In the genomic region with DNA sequence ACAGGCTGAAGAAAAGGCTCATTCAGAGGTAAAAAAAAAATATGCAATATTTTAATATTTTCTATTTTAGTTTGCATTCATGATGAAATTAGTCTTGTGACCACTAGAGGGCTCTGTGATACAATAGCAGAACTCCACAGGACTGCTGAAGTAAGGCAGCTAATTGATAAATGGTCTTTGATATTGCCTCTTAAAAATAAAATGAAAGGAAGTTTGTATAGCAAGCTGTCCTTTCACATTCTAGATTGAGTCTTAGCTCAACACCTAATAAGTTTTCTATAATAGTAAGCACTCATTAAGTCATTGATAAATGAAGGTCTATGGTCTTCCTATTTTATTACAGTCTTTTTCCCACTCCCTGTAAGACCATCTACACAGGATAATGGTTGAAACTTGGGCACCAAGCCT, we compare ENCODE assay signal across 8 cellular contexts.
DNase-seq lines count a peak whose midpoint lies in the region; ATAC-seq and TF ChIP-seq lines count a peak whose summit lies in the region.

No MANE protein-coding gene starts in this region.

- H3K27ac Mint-ChIP-seq in CD14-positive monocyte = no peak overlapping the region
- H3K27ac Mint-ChIP-seq in activated CD4-positive, alpha-beta T cell treated with anti-CD3 and anti-CD28 coated beads for 36 hours = no peak overlapping the region

- no TSS peak for BruUV-seq in PC-9 (replicated peaks; lab: Mats Ljungman, UMichigan)

- H3K27me3 Mint-ChIP-seq in CD14-positive monocyte (ENCODE audit: low read depth in 3 of 3) = peaks cover 1 to 4% (median 2%) of the 10 kb centered on the region in 3 donors
- no peaks in the 10 kb centered on the region for H3K27me3 Mint-ChIP-seq in activated CD4-positive, alpha-beta T cell treated with anti-CD3 and anti-CD28 coated beads for 36 hours

- in situ Hi-C loops in gastrocnemius medialis (cut with MboI; ENCODE audit: low sequenced_read_pairs in 4 of 4) = no loop called here

- intact Hi-C loops in CD14-positive monocyte (cut with micrococcal nuclease) (no loop called here), PC-9 (cut with micrococcal nuclease; ENCODE audit: unreplicated experiment) (loop anchor here (1.0 to 10.0 kb wide), 4 partner anchors 860 to 1228 kb away; no protein-coding TSS in a partner anchor), gastrocnemius medialis (cut with DNase I; ENCODE audit: low total_unique reads) (no loop called here)
- intact Hi-C loops in activated CD4-positive, alpha-beta T cell treated with anti-CD3 and anti-CD28 coated beads for 36 hours (cut with DNase I, micrococcal nuclease) = loop anchor here in 1 of 2 experiments (5.0 to 10.0 kb wide), 3 partner anchors 1198 to 1588 kb away; no protein-coding TSS in a partner anchor

- CTCF ChIA-PET in PC-9 (lab: Charles Lee) = no interaction called here
- CTCF ChIA-PET in activated CD4-positive, alpha-beta T cell treated with anti-CD3 and anti-CD28 coated beads for 36 hours (lab: Charles Lee) = interaction anchor here (0.5 to 1.7 kb wide), 4 partner anchors 12 to 669 kb away, joined by 3 to 8 read pairs (median 4); no protein-coding TSS in a partner anchor

- TF ChIP-seq CTCF in CD14-positive monocyte (IDR thresholded peaks at IDR 0.05) = peak; percentile 86
- TF ChIP-seq CTCF in PC-9 (conservative IDR thresholded peaks at IDR 0.05) = peak; percentile 86
- peak; percentile 73 for TF ChIP-seq CTCF in fibroblast of pulmonary artery (IDR thresholded peaks at IDR 0.05; ENCODE audit: low read length, missing control alignments)
- TF ChIP-seq CTCF in gastrocnemius medialis (IDR thresholded peaks at IDR 0.05 in 4 of 5, conservative IDR thresholded peaks at IDR 0.05 in 1 of 5) = peak in 4 of 5 experiments; percentile 25 to 62 (median 39)

- H3K4me1 ChIP-seq in PC-9 (replicated peaks; ENCODE audit: insufficient read depth) (no peaks in the 10 kb centered on the region), gastrocnemius medialis (no peaks in the 10 kb centered on the region)

- no peaks in the 10 kb centered on the region for H3K79me2 ChIP-seq in PC-9 (ENCODE audit: low read depth)

- no peak for TF ChIP-seq POLR2A in gastrocnemius medialis (IDR thresholded peaks at IDR 0.05)

- H3K27ac ChIP-seq in PC-9 (no peak overlapping the region), gastrocnemius medialis (no peak overlapping the region)

- H3K4me1 Mint-ChIP-seq in CD14-positive monocyte = no peaks in the 10 kb centered on the region
- H3K4me1 Mint-ChIP-seq in activated CD4-positive, alpha-beta T cell treated with anti-CD3 and anti-CD28 coated beads for 36 hours = no peaks in the 10 kb centered on the region

- H3K4me3 Mint-ChIP-seq in CD14-positive monocyte = no peak overlapping the region
- no peak overlapping the region for H3K4me3 Mint-ChIP-seq in activated CD4-positive, alpha-beta T cell treated with anti-CD3 and anti-CD28 coated beads for 36 hours

- H3K36me3 ChIP-seq in PC-9 (ENCODE audit: low read depth) (no peaks in the 10 kb centered on the region), gastrocnemius medialis (no peaks in the 10 kb centered on the region)

- H3F3A ChIP-seq in PC-9 (ENCODE audit: insufficient read depth, low read depth) = no peaks in the 10 kb centered on the region

- no peak for DNase-seq in CD14-positive monocyte (ENCODE audit: low spot score)
- DNase-seq in HT-29 (ENCODE audit: low spot score) = peak; percentile 41
- DNase-seq in PC-9 = no peak
- DNase-seq in fibroblast of pulmonary artery (ENCODE audit: low read depth) = peak; percentile 65
- DNase-seq in gastrocnemius medialis = no peak
- no peak for DNase-seq in ecto neural progenitor cell (ENCODE audit: low spot score)
- no peak for DNase-seq in activated CD4-positive, alpha-beta T cell treated with anti-CD3 and anti-CD28 coated beads for 36 hours

- H3K9me3 ChIP-seq in PC-9 (ENCODE audit: insufficient read depth, low read depth) (no peaks in the 10 kb centered on the region), gastrocnemius medialis (no peaks in the 10 kb centered on the region)

- no peaks in the 10 kb centered on the region for H3K9me2 ChIP-seq in PC-9 (ENCODE audit: insufficient read depth)

- ATAC-seq in GM18907 (IDR thresholded peaks at IDR 0.05; ENCODE audit: unreplicated experiment) = peak; percentile 79
- no peak for ATAC-seq in gastrocnemius medialis
- no peak for ATAC-seq in activated CD4-positive, alpha-beta T cell treated with anti-CD3 and anti-CD28 coated beads for 36 hours

- H2AFZ ChIP-seq in PC-9 = no peak overlapping the region

- no peaks in the 10 kb centered on the region for H3K36me3 Mint-ChIP-seq in CD14-positive monocyte
- no peaks in the 10 kb centered on the region for H3K36me3 Mint-ChIP-seq in activated CD4-positive, alpha-beta T cell treated with anti-CD3 and anti-CD28 coated beads for 36 hours (ENCODE audit: low read depth)

- POLR2A ChIA-PET in PC-9 (lab: Charles Lee; ENCODE audit: unreplicated experiment) = no interaction called here
- POLR2A ChIA-PET in activated CD4-positive, alpha-beta T cell treated with anti-CD3 and anti-CD28 coated beads for 36 hours (lab: Charles Lee) = no interaction called here

- no peaks in the 10 kb centered on the region for H4K20me1 ChIP-seq in PC-9 (ENCODE audit: insufficient read depth)

- H3K4me3 ChIP-seq in PC-9 = no peak overlapping the region
- no peak overlapping the region for H3K4me3 ChIP-seq in fibroblast of pulmonary artery (replicated peaks; ENCODE audit: low read depth, low read length)
- no peak overlapping the region for H3K4me3 ChIP-seq in gastrocnemius medialis

- no peak overlapping the region for H3K4me2 ChIP-seq in PC-9

- H3K9me3 Mint-ChIP-seq in CD14-positive monocyte = no peaks in the 10 kb centered on the region
- no peaks in the 10 kb centered on the region for H3K9me3 Mint-ChIP-seq in activated CD4-positive, alpha-beta T cell treated with anti-CD3 and anti-CD28 coated beads for 36 hours (ENCODE audit: low read depth)

- H3K27me3 ChIP-seq in PC-9 (ENCODE audit: insufficient read depth, low read depth) (no peaks in the 10 kb centered on the region), gastrocnemius medialis (no peaks in the 10 kb centered on the region)

Comparison
In these comparisons a context has a peak if more than half of its experiments do, and no peak if none do; other contexts are left out.
1. DNase-seq: peak in HT-29 (single experiment) and fibroblast of pulmonary artery (single experiment); none in CD14-positive monocyte (single experiment), PC-9 (0 of 2), gastrocnemius medialis (0 of 2), ecto neural progenitor cell (single experiment) and activated CD4-positive, alpha-beta T cell treated with anti-CD3 and anti-CD28 coated beads for 36 hours (single experiment).
2. Peak in every context shown above with its lines, with median percentiles within 50 percentile points of each other: CTCF ChIP-seq.